Comparison of ENCODE assay signal across 8 cellular contexts in the genomic region with DNA sequence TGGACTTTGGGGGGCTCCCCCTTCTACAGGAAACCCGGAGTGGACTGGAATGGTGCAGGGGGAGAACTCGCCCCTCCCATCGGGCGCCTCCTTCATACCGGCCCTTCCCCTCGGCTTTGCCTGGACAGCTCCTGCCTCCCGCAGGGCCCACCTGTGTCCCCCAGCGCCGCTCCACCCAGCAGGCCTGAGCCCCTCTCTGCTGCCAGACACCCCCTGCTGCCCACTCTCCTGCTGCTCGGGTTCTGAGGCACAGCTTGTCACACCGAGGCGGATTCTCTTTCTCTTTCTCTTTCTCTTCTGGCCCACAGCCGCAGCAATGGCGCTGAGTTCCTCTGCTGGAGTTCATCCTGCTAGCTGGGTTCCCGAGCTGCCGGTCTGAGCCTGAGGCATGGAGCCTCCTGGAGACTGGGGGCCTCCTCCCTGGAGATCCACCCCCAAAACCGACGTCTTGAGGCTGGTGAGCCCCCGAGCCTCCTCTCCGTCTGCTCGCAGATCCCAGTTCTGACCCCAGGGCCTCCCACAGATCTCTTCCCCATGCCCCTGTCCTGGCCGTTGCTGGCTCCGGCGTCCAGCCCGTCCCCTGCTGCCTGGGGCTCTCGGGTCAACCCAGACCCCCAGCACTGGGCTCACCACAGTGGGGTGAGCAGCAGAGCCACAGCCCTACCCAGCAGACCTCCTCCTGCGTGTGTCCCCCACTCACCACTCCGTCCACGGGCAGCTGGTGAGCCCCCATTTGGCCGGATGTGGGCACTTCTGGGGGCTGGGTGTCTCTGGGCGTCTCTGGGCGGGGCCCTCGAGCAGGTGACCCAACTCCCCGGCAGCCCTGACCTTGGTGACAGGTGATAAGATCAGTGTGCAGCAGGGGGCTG. TPM values are rescaled to one million over a fixed set of nuclear protein-coding genes. Genes with fewer than 3 reads are reported as not detected.
DNase-seq lines count a peak whose midpoint lies in the region; ATAC-seq and TF ChIP-seq lines count a peak whose summit lies in the region.

A gene (plus strand): TSS at position 95 of the 869 bp plus-strand sequence. CDS start 294 bp downstream, at position 389.

- peak; percentile 62 for ATAC-seq in HG03354 (IDR thresholded peaks at IDR 0.05; ENCODE audit: poor library complexity, severe bottlenecking, unreplicated experiment)
- peak; percentile 66 for ATAC-seq in left colon

- intact Hi-C loops in left colon (cut with DNase I, micrococcal nuclease), result no loop called here

- H3K27me3 Mint-ChIP-seq in T-helper 2 cell treated with Interferon-gamma antibody and Interleukin-4, amounts not matched to agents 5 μg/mL and 100 μg/mL, for 36 hours (ENCODE audit: low read depth), result no peaks in the 10 kb centered on the region
- peaks cover 3% of the 10 kb centered on the region for H3K27me3 Mint-ChIP-seq in brain

- TF ChIP-seq CTCF in brain (conservative IDR thresholded peaks at IDR 0.05), result no peak

- peak within 1 kb of the TSS; percentile 99 for H3K4me3 Mint-ChIP-seq in T-helper 2 cell treated with Interferon-gamma antibody and Interleukin-4, amounts not matched to agents 5 μg/mL and 100 μg/mL, for 36 hours
- peak within 1 kb of the TSS in 3 of 5 experiments; percentile 11 to 38 (median 18) for H3K4me3 Mint-ChIP-seq in brain

- peak within 1 kb of the TSS; percentile 96 for H3K27ac Mint-ChIP-seq in T-helper 2 cell treated with Interferon-gamma antibody and Interleukin-4, amounts not matched to agents 5 μg/mL and 100 μg/mL, for 36 hours
- peak within 1 kb of the TSS in 4 of 5 experiments; percentile 56 to 90 (median 84) for H3K27ac Mint-ChIP-seq in brain

- peaks cover 28% of the 10 kb centered on the region for H3K4me1 Mint-ChIP-seq in T-helper 2 cell treated with Interferon-gamma antibody and Interleukin-4, amounts not matched to agents 5 μg/mL and 100 μg/mL, for 36 hours (ENCODE audit: low read depth)
- peaks cover 14% of the 10 kb centered on the region for H3K4me1 Mint-ChIP-seq in brain

- H3K36me3 Mint-ChIP-seq in T-helper 2 cell treated with Interferon-gamma antibody and Interleukin-4, amounts not matched to agents 5 μg/mL and 100 μg/mL, for 36 hours (ENCODE audit: low read depth), result peaks cover 25% of the 10 kb centered on the region
- H3K36me3 Mint-ChIP-seq in brain, result no peaks in the 10 kb centered on the region

- DNase-seq in SIG-M5 treated with dmso at 0.1 percent for 504 hours (lab: John Stamatoyannopoulos, UW; ENCODE audit: unreplicated experiment) (peak; percentile 48), SIG-M5 (lab: John Stamatoyannopoulos, UW) (no peak), left colon (peak; percentile 82 to 84), cortex of kidney (lab: John Stamatoyannopoulos, UW) (no peak)
- peak; percentile 62 for DNase-seq in T-helper 2 cell treated with Interferon-gamma antibody and Interleukin-4, amounts not matched to agents 5 μg/mL and 100 μg/mL, for 36 hours (ENCODE audit: low spot score)
- peak in 2 of 3 experiments; percentile 57 to 58 for DNase-seq in stimulated activated CD4-positive, alpha-beta T cell treated with anti-CD3 and anti-CD28 coated beads, TNF-alpha, amount 100 ng/mL, for 4 hours (ENCODE audit: low read depth in 3 of 3)

- no peaks in the 10 kb centered on the region for H3K9me3 Mint-ChIP-seq in T-helper 2 cell treated with Interferon-gamma antibody and Interleukin-4, amounts not matched to agents 5 μg/mL and 100 μg/mL, for 36 hours
- H3K9me3 Mint-ChIP-seq in brain, result no peaks in the 10 kb centered on the region

RNA-seq across cellular contexts. Expression of the gene that starts here (rescaled TPM):
- 12.1 TPM for polyA plus RNA-seq in brain (ENCODE audit: insufficient read depth, low read depth, low replicate concordance)
- 100 to 1,000 TPM; 142 to 178 TPM for total RNA-seq in left colon

Comparison
In these comparisons a context has a peak if more than half of its experiments do, and no peak if none do; other contexts are left out.
1. DNase-seq: peak in SIG-M5 treated with dmso at 0.1 percent for 504 hours (single experiment), T-helper 2 cell treated with Interferon-gamma antibody and Interleukin-4, amounts not matched to agents 5 μg/mL and 100 μg/mL, for 36 hours (single experiment), left colon (2 of 2) and stimulated activated CD4-positive, alpha-beta T cell treated with anti-CD3 and anti-CD28 coated beads, TNF-alpha, amount 100 ng/mL, for 4 hours (2 of 3); none in SIG-M5 (single experiment) and cortex of kidney (single experiment).